In genomic region chr7:87331687-87332256, GRCh38 we compare ENCODE assay signal across 26 cellular contexts.
"Had no signal": no experiment of that assay in that cellular context is flagged by ENCODE, and none has a peak within 500 bp of the region (broad histone marks: within the 10 kb centered on the region; RNA-seq: fewer than 3 reads in every experiment).

No MANE protein-coding gene starts in this region.

- H3K27ac ChIP-seq: adrenal gland, body of pancreas, gastroesophageal sphincter, lower lobe of right lung, sigmoid colon, stomach, thyroid gland, VCaP had no signal

- H3K4me3 ChIP-seq: adrenal gland, body of pancreas, gastroesophageal sphincter, lower lobe of right lung, sigmoid colon, smooth muscle cell, stomach, thyroid gland had no signal

- ATAC-seq: body of pancreas; gastroesophageal sphincter; lower lobe of right lung; stimulated activated naive B cell treated with anti-CD40 and anti-IgM and Interleukin-4, amounts not matched to agents 10 μg/mL and 1 μg/mL and 100 μg/mL, for 72 hours had no signal

- DNase-seq: activated CD4-positive, alpha-beta T cell treated with anti-CD3 and anti-CD28 coated beads for 4 hours; activated CD4-positive, alpha-beta T cell treated with anti-CD3 and anti-CD28 coated beads, Interleukin-2, amount 50 U/mL, for 4 hours; activated effector memory CD4-positive, alpha-beta T cell treated with anti-CD3 and anti-CD28 coated beads, Interleukin-2, amount 50 U/mL, for 16 hours; activated naive CD4-positive, alpha-beta T cell treated with anti-CD3 and anti-CD28 coated beads for 36 hours; activated naive CD8-positive, alpha-beta T cell treated with anti-CD3 and anti-CD28 coated beads for 36 hours; activated T-cell treated with anti-CD3 and anti-CD28 coated beads for 4 hours; adrenal gland; aorta; body of pancreas; effector CD8-positive, alpha-beta T cell; hippocampal formation; lower lobe of right lung; mesenchymal stem cell; sigmoid colon; stimulated activated CD4-positive, alpha-beta T cell treated with anti-CD3 and anti-CD28 coated beads, Interleukin-15, amount 100 ng/mL, for 24 hours; stimulated activated CD4-positive, alpha-beta T cell treated with anti-CD3 and anti-CD28 coated beads, Interleukin-2, amount 100 ng/mL, for 24 hours; stimulated activated naive B cell treated with anti-CD40 and anti-IgM and Interleukin-4, amounts not matched to agents 10 μg/mL and 1 μg/mL and 100 μg/mL, for 72 hours; stomach; SW 1271; T-helper 9 cell; thyroid gland had no signal

- FAIRE-seq: endothelial cell of umbilical vein, TTC549 had no signal

- H3K36me3 ChIP-seq: adrenal gland had no signal

- H3K27me3 ChIP-seq: adrenal gland, body of pancreas, gastroesophageal sphincter, sigmoid colon, stomach, thyroid gland had no signal

- H3K4me1 ChIP-seq: adrenal gland, body of pancreas, gastroesophageal sphincter, lower lobe of right lung, sigmoid colon, stomach, thyroid gland had no signal

- H3K9me3 ChIP-seq: thyroid gland had no signal

- H3K4me2 ChIP-seq: smooth muscle cell had no signal
